ENCODE assay signal across 13 cellular contexts in genomic region chr2:467892-468630, GRCh38.
DNase-seq lines count a peak whose midpoint lies in the region; ATAC-seq and TF ChIP-seq lines count a peak whose summit lies in the region.
"Had no signal": no experiment of that assay in that cellular context is flagged by ENCODE, and none has a peak within 500 bp of the region (broad histone marks: within the 10 kb centered on the region; RNA-seq: fewer than 3 reads in every experiment).

No MANE protein-coding gene starts in this region.

- CTCF ChIA-PET in CD8-positive, alpha-beta T cell (lab: Charles Lee) = interaction anchor here (1.2 to 1.3 kb wide), 2 partner anchors 17 to 75 kb away, joined by 3 to 5 read pairs; no protein-coding TSS in a partner anchor

- intact Hi-C loops in CD8-positive, alpha-beta T cell (cut with DNase I, micrococcal nuclease) = no loop called here

- no peak overlapping the region for H3K27ac ChIP-seq in CD8-positive, alpha-beta T cell (ENCODE audit: low read depth, low read length)
- no peak overlapping the region for H3K27ac ChIP-seq in neural progenitor cell

- H3K36me3 Mint-ChIP-seq in CD8-positive, alpha-beta T cell = no peaks in the 10 kb centered on the region
- H3K36me3 Mint-ChIP-seq in activated T-helper 17 cell treated with anti-CD3 and anti-CD28 coated beads, Interleukin-2, amount 50 U/mL, for 72 hours (ENCODE audit: low read depth) = peaks cover 4% of the 10 kb centered on the region
- H3K36me3 Mint-ChIP-seq in neural progenitor cell = no peaks in the 10 kb centered on the region

- DNase-seq in CD8-positive, alpha-beta T cell = no peak
- DNase-seq in neural progenitor cell (ENCODE audit: low spot score) = peak; percentile 52
- no peak for DNase-seq in activated effector memory CD4-positive, alpha-beta T cell treated with anti-CD3 and anti-CD28 coated beads, Interleukin-2, amount 50 U/mL, for 16 hours
- DNase-seq in stimulated activated CD4-positive, alpha-beta T cell treated with anti-CD3 and anti-CD28 coated beads, Interleukin-4, amount 100 ng/mL, for 4 hours = no peak
- DNase-seq: DMS53, KG1, NCI-H146, NCI-H524 treated with DMSO at 0.1 percent for 48 hours had no signal

- H3F3A ChIP-seq in neural progenitor cell (ENCODE audit: low read depth) = no peaks in the 10 kb centered on the region

- no peaks in the 10 kb centered on the region for H3K79me2 ChIP-seq in neural progenitor cell (ENCODE audit: low read depth)

- H3K4me3 ChIP-seq in CD8-positive, alpha-beta T cell (ENCODE audit: low read depth, low read length) = no peak overlapping the region
- peak overlapping the region; percentile 39 for H3K4me3 ChIP-seq in iPS-11a (ENCODE audit: low read depth, low read length)
- peak overlapping the region; percentile 52 for H3K4me3 ChIP-seq in neural progenitor cell
- H3K4me3 ChIP-seq: lung had no signal

- H3K4me2 ChIP-seq in neural progenitor cell = peak overlapping the region; percentile 88

- POLR2A ChIA-PET in CD8-positive, alpha-beta T cell (lab: Charles Lee) = interaction anchor here (1.8 kb wide), 1 partner anchor 38 kb away, joined by 3 read pairs; no protein-coding TSS in a partner anchor

- H3K4me3 Mint-ChIP-seq in CD8-positive, alpha-beta T cell = peak overlapping the region; percentile 29
- H3K4me3 Mint-ChIP-seq in activated T-helper 17 cell treated with anti-CD3 and anti-CD28 coated beads, Interleukin-2, amount 50 U/mL, for 72 hours = peak overlapping the region; percentile 42
- H3K4me3 Mint-ChIP-seq in neural progenitor cell = no peak overlapping the region

- no peaks in the 10 kb centered on the region for H3K9me3 ChIP-seq in CD8-positive, alpha-beta T cell (ENCODE audit: low read length)
- H3K9me3 ChIP-seq in neural progenitor cell (ENCODE audit: low read depth) = peaks cover 3% of the 10 kb centered on the region

- no peak for TF ChIP-seq CTCF in CD8-positive, alpha-beta T cell (IDR thresholded peaks at IDR 0.05)
- TF ChIP-seq CTCF in neural progenitor cell (IDR thresholded peaks at IDR 0.05) = no peak

- peaks cover 7% of the 10 kb centered on the region for H3K9me3 Mint-ChIP-seq in CD8-positive, alpha-beta T cell
- H3K9me3 Mint-ChIP-seq in activated T-helper 17 cell treated with anti-CD3 and anti-CD28 coated beads, Interleukin-2, amount 50 U/mL, for 72 hours = no peaks in the 10 kb centered on the region
- peaks cover 27% of the 10 kb centered on the region for H3K9me3 Mint-ChIP-seq in neural progenitor cell

- peaks cover 9% of the 10 kb centered on the region for H3K4me1 Mint-ChIP-seq in CD8-positive, alpha-beta T cell (ENCODE audit: low read depth)
- H3K4me1 Mint-ChIP-seq in activated T-helper 17 cell treated with anti-CD3 and anti-CD28 coated beads, Interleukin-2, amount 50 U/mL, for 72 hours = peaks cover 5% of the 10 kb centered on the region
- H3K4me1 Mint-ChIP-seq in neural progenitor cell = no peaks in the 10 kb centered on the region

- no peaks in the 10 kb centered on the region for H3K36me3 ChIP-seq in CD8-positive, alpha-beta T cell (ENCODE audit: insufficient read depth, low read length)
- no peaks in the 10 kb centered on the region for H3K36me3 ChIP-seq in neural progenitor cell

- H3K27ac Mint-ChIP-seq in CD8-positive, alpha-beta T cell = no peak overlapping the region
- H3K27ac Mint-ChIP-seq in activated T-helper 17 cell treated with anti-CD3 and anti-CD28 coated beads, Interleukin-2, amount 50 U/mL, for 72 hours = no peak overlapping the region
- H3K27ac Mint-ChIP-seq in neural progenitor cell = no peak overlapping the region

- no peak overlapping the region for H3K9ac ChIP-seq in neural progenitor cell

- no peaks in the 10 kb centered on the region for H3K27me3 ChIP-seq in CD8-positive, alpha-beta T cell (ENCODE audit: insufficient read depth, low read length)
- peaks cover 54% of the 10 kb centered on the region for H3K27me3 ChIP-seq in neural progenitor cell

- no peaks in the 10 kb centered on the region for H3K4me1 ChIP-seq in CD8-positive, alpha-beta T cell (ENCODE audit: insufficient read depth, low read length)
- H3K4me1 ChIP-seq in neural progenitor cell = peaks cover 4% of the 10 kb centered on the region

- H3K27me3 Mint-ChIP-seq in CD8-positive, alpha-beta T cell (ENCODE audit: low read depth) = peaks cover 33% of the 10 kb centered on the region
- H3K27me3 Mint-ChIP-seq in activated T-helper 17 cell treated with anti-CD3 and anti-CD28 coated beads, Interleukin-2, amount 50 U/mL, for 72 hours = peaks cover 28% of the 10 kb centered on the region
- peaks cover 16% of the 10 kb centered on the region for H3K27me3 Mint-ChIP-seq in neural progenitor cell (ENCODE audit: insufficient read depth, low read depth)

- no peak for ATAC-seq in CD8-positive, alpha-beta T cell
- no peak for ATAC-seq in activated T-helper 17 cell treated with anti-CD3 and anti-CD28 coated beads, Interleukin-2, amount 50 U/mL, for 72 hours (replicated peaks)
- no peak for ATAC-seq in activated CD4-positive, CD25-positive, alpha-beta regulatory T cell treated with anti-CD3 and anti-CD28 coated beads, Interleukin-2, amount 50 U/mL, for 24 hours
- no peak for ATAC-seq in GM18498 (IDR thresholded peaks at IDR 0.05; ENCODE audit: unreplicated experiment)

- H4K20me1 ChIP-seq in neural progenitor cell (ENCODE audit: low read depth) = no peaks in the 10 kb centered on the region

- H2AFZ ChIP-seq in neural progenitor cell (replicated peaks) = peak overlapping the region; percentile 99
